In the genomic region with DNA sequence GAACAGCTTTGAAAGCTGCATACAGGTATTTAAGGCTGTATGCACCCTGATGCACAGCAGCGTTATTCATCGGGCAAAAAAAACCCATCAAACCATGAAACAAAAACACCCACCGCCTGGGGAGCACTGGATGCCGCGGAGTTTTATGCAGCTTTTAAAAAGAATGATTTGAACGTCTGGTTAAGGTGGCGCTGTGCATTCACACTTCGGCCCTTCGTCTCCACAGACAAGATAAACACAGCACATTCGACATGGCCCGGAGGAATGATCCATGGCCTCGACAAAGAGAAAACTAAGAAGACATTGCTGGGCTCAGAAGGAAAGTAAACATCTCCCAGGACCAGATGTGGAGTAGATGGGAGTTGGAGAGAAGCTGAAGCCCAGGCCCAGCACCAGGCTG, we compare ENCODE assay signal across 15 cellular contexts. TPM values are rescaled to one million over a fixed set of nuclear protein-coding genes. Genes with fewer than 3 reads are reported as not detected.
DNase-seq lines count a peak whose midpoint lies in the region; ATAC-seq and TF ChIP-seq lines count a peak whose summit lies in the region.
"Had no signal": no experiment of that assay in that cellular context is flagged by ENCODE, and none has a peak within 500 bp of the region (broad histone marks: within the 10 kb centered on the region; RNA-seq: fewer than 3 reads in every experiment).

No MANE protein-coding gene starts in this region.

- H3F3A ChIP-seq in PC-3 (ENCODE audit: low read length, unreplicated experiment): no peaks in the 10 kb centered on the region

- no peak overlapping the region for H3K4me3 ChIP-seq in PC-3 (ENCODE audit: low read length)
- no peak overlapping the region for H3K4me3 ChIP-seq in MG63
- H3K4me3 ChIP-seq: mucosa of descending colon had no signal

- peak overlapping the region; percentile 37; the same call in 1 of the 2 replicates for H2AFZ ChIP-seq in PC-3 (ENCODE audit: low read length)

- CTCF ChIA-PET in PC-3 (lab: Charles Lee): interaction anchor here (0.5 to 1.0 kb wide), 6 partner anchors 11 to 200 kb away, joined by 3 to 5 read pairs (median 4); no protein-coding TSS in a partner anchor

- no peaks in the 10 kb centered on the region for H3K9me2 ChIP-seq in PC-3 (replicated peaks; ENCODE audit: low read length)

- BruUV-seq in PC-3 (replicated peaks; lab: Mats Ljungman, UMichigan): no TSS peak

- intact Hi-C loops in Right ventricle myocardium superior (cut with DNase I) (no loop called here), cardiac septum (cut with DNase I) (loop anchor here (10.0 kb wide), 1 partner anchor 221 kb away; no protein-coding TSS in a partner anchor), PC-3 (cut with micrococcal nuclease) (no loop called here)

- no peaks in the 10 kb centered on the region for H3K4me1 ChIP-seq in PC-3 (ENCODE audit: insufficient read depth, low read length)

- ATAC-seq in Right ventricle myocardium superior (ENCODE audit: poor library complexity): no peak
- ATAC-seq in PC-3: peak; percentile 66
- no peak for ATAC-seq in stimulated activated naive B cell treated with anti-CD40 and anti-IgM and Interleukin-4, amounts not matched to agents 10 μg/mL and 1 μg/mL and 100 μg/mL, for 72 hours (replicated peaks)
- ATAC-seq in GM18498 (IDR thresholded peaks at IDR 0.05; ENCODE audit: unreplicated experiment): no peak
- ATAC-seq: mucosa of descending colon had no signal

- H3K36me3 ChIP-seq in PC-3 (ENCODE audit: low read depth, low read length): no peaks in the 10 kb centered on the region
- H3K36me3 ChIP-seq in MG63: no peaks in the 10 kb centered on the region

- H3K9me3 ChIP-seq in PC-3 (ENCODE audit: low read length): 0 out of 2 replicates have a peak, but pooled peaks cover 5% of the 10 kb centered on the region
- H3K9me3 ChIP-seq in MG63: peaks cover 11% of the 10 kb centered on the region

- H3K9me3 Mint-ChIP-seq in stimulated activated naive B cell treated with anti-CD40 and anti-IgM and Interleukin-4, amounts not matched to agents 10 μg/mL and 1 μg/mL and 100 μg/mL, for 72 hours: peaks cover 16 to 17% of the 10 kb centered on the region in 2 donors

- H3K79me2 ChIP-seq in PC-3 (ENCODE audit: low read length): no peaks in the 10 kb centered on the region

- no peaks in the 10 kb centered on the region for H4K20me1 ChIP-seq in PC-3 (ENCODE audit: low read length)

- H3K27me3 Mint-ChIP-seq in stimulated activated naive B cell treated with anti-CD40 and anti-IgM and Interleukin-4, amounts not matched to agents 10 μg/mL and 1 μg/mL and 100 μg/mL, for 72 hours: peaks cover 0 to 8% of the 10 kb centered on the region in 2 donors

- peaks cover 21% of the 10 kb centered on the region; the same call in 1 of the 2 replicates for H3K27me3 ChIP-seq in PC-3 (ENCODE audit: low read length)
- peaks cover 4% of the 10 kb centered on the region; the same call in 1 of the 2 replicates for H3K27me3 ChIP-seq in MG63

- H3K4me2 ChIP-seq in PC-3 (ENCODE audit: low read length): peak overlapping the region; percentile 29

- no peak overlapping the region for H3K4me3 Mint-ChIP-seq in stimulated activated naive B cell treated with anti-CD40 and anti-IgM and Interleukin-4, amounts not matched to agents 10 μg/mL and 1 μg/mL and 100 μg/mL, for 72 hours

- H3K4me1 Mint-ChIP-seq in stimulated activated naive B cell treated with anti-CD40 and anti-IgM and Interleukin-4, amounts not matched to agents 10 μg/mL and 1 μg/mL and 100 μg/mL, for 72 hours: no peaks in the 10 kb centered on the region

- peaks cover 0 to 6% of the 10 kb centered on the region in 2 donors for H3K36me3 Mint-ChIP-seq in stimulated activated naive B cell treated with anti-CD40 and anti-IgM and Interleukin-4, amounts not matched to agents 10 μg/mL and 1 μg/mL and 100 μg/mL, for 72 hours

- DNase-seq in Right ventricle myocardium superior (peak; percentile 26), cardiac septum (ENCODE audit: low spot score) (no peak), PC-3 (peak; percentile 49), fibroblast of the conjunctiva (ENCODE audit: low read depth) (peak; percentile 26), MG63 (no peak)
- DNase-seq in central memory CD4-positive, alpha-beta T cell: no peak
- no peak for DNase-seq in stimulated activated naive B cell treated with anti-CD40 and anti-IgM and Interleukin-4, amounts not matched to agents 10 μg/mL and 1 μg/mL and 100 μg/mL, for 72 hours
- DNase-seq: activated naive CD4-positive, alpha-beta T cell treated with anti-CD3 and anti-CD28 coated beads, Interleukin-2, amount 50 U/mL, for 16 hours; foreskin melanocyte; HCEC 1CT; mucosa of descending colon; MV-4-11; NCI-H345; stimulated activated naive CD4-positive, alpha-beta T cell treated with Interleukin-2 at 50 U/mL for 16 hours had no signal

- TF ChIP-seq CTCF in PC-3 (conservative IDR thresholded peaks at IDR 0.05; ENCODE audit: low read depth, low read length): peak; percentile 52

- H3K27ac ChIP-seq in PC-3 (ENCODE audit: low read length): no peak overlapping the region

- POLR2A ChIA-PET in PC-3 (lab: Charles Lee; ENCODE audit: unreplicated experiment): interaction anchor here (0.6 kb wide), 1 partner anchor 184 kb away, joined by 3 read pairs; no protein-coding TSS in a partner anchor

- H3K27ac Mint-ChIP-seq in stimulated activated naive B cell treated with anti-CD40 and anti-IgM and Interleukin-4, amounts not matched to agents 10 μg/mL and 1 μg/mL and 100 μg/mL, for 72 hours: no peak overlapping the region

- H3K9ac ChIP-seq in PC-3 (ENCODE audit: low read length): no peak overlapping the region

RNA-seq across cellular contexts. Expression of a gene that starts 40.8 kb away (rescaled TPM):
- total RNA-seq in Right ventricle myocardium superior (not detected), cardiac septum (0.30 TPM), PC-3 (2014; rRNA removed) (32.2 and 46.7 TPM in 2 replicates)
- total RNA-seq in MG63 (2014; rRNA removed; shearing (Covaris generic); ENCODE audit: low replicate concordance): 4.8 TPM in 1 of 2 replicates, not detected in the other

Comparison
In these comparisons a context has a peak if more than half of its experiments do, and no peak if none do; other contexts are left out.
1. DNase-seq: peak in Right ventricle myocardium superior (single experiment), PC-3 (single experiment) and fibroblast of the conjunctiva (single experiment); none in cardiac septum (single experiment), central memory CD4-positive, alpha-beta T cell (single experiment), stimulated activated naive B cell treated with anti-CD40 and anti-IgM and Interleukin-4, amounts not matched to agents 10 μg/mL and 1 μg/mL and 100 μg/mL, for 72 hours (single experiment) and MG63 (single experiment).